In the genomic region with DNA sequence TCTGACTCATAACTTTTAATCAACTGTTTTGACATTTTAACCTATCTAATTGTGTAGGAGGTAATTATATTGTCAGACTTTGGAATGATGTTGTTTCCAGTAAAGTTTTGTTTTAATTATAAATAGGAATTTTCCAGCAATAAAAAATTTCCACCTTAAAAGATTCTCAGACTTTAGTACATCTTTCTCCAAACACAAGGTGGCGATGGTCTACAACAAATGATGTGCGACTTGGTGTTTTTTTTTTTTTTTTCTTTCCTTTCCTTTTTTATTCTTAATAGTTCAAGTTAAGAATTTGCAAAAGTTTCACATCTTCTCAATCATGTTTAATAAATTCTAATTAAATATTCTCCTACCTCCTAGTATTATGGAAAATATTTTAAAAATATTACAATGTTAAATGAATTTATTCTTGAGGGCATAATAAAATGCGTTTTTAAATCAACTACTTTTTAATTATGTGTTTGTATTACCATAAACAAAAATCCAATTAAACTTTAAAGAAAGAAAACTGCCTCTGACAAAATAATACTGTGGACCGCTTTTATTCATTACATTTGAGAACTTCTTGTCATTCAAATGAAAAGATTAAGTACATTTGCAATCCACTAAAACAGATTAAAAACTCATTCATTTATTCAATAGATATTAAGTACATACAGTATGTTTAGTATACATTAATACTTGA, we compare ENCODE assay signal across 9 cellular contexts. TPM values are rescaled to one million over a fixed set of nuclear protein-coding genes. Genes with fewer than 3 reads are reported as not detected.
DNase-seq lines count a peak whose midpoint lies in the region; ATAC-seq and TF ChIP-seq lines count a peak whose summit lies in the region.
"Had no signal": no experiment of that assay in that cellular context is flagged by ENCODE, and none has a peak within 500 bp of the region (broad histone marks: within the 10 kb centered on the region; RNA-seq: fewer than 3 reads in every experiment).

No MANE protein-coding gene starts in this region.

- peaks cover 16% of the 10 kb centered on the region for H3K27me3 ChIP-seq in NT2/D1 (ENCODE audit: insufficient read depth, insufficient read length)
- H3K27me3 ChIP-seq in endocrine pancreas (ENCODE audit: control insufficient read depth, insufficient read depth, low read length), result peaks cover 4% of the 10 kb centered on the region

- POLR2A ChIA-PET in AG04449 (lab: Yijun Ruan, JAX), result no interaction called here

- H3K4me3 ChIP-seq in AG04449 (ENCODE audit: low read depth, low read length) (no peak overlapping the region), NT2/D1 (ENCODE audit: insufficient read length, low read depth) (no peak overlapping the region), endocrine pancreas (ENCODE audit: control insufficient read depth, insufficient read depth, low read length) (peak overlapping the region; percentile 42)

- H3K36me3 ChIP-seq in NT2/D1 (ENCODE audit: insufficient read depth, insufficient read length, low read length), result no peaks in the 10 kb centered on the region
- H3K36me3 ChIP-seq in endocrine pancreas (ENCODE audit: control insufficient read depth, insufficient read depth, low read length), result no peaks in the 10 kb centered on the region

- no peak overlapping the region for H3K4me3 Mint-ChIP-seq in progenitor cell of endocrine pancreas (ENCODE audit: low read depth)
- H3K4me3 Mint-ChIP-seq: dendritic cell treated with granulocyte-macrophage colony-stimulating factor and Interleukin-4, amounts not matched to agents 40 ng/mL and 50 ng/mL, for 4 days had no signal

- H3K9me3 ChIP-seq in NT2/D1 (ENCODE audit: insufficient read depth, low read length) (0 out of 2 replicates have a peak, but pooled peaks cover 4% of the 10 kb centered on the region), endocrine pancreas (ENCODE audit: control insufficient read depth, low read length) (no peaks in the 10 kb centered on the region)

- H3K27ac Mint-ChIP-seq in progenitor cell of endocrine pancreas, result no peak overlapping the region
- H3K27ac Mint-ChIP-seq: dendritic cell treated with granulocyte-macrophage colony-stimulating factor and Interleukin-4, amounts not matched to agents 40 ng/mL and 50 ng/mL, for 4 days had no signal

- no peak for ATAC-seq in HG03460 (IDR thresholded peaks at IDR 0.05; ENCODE audit: unreplicated experiment)

- peaks cover 5% of the 10 kb centered on the region for H3K4me1 ChIP-seq in NT2/D1 (ENCODE audit: insufficient read depth, insufficient read length)
- peaks cover 9% of the 10 kb centered on the region for H3K4me1 ChIP-seq in endocrine pancreas (ENCODE audit: control insufficient read depth, insufficient read depth, low read length)

- H3K9ac ChIP-seq in NT2/D1 (ENCODE audit: insufficient read length, low read depth), result no peak overlapping the region
- H3K9ac ChIP-seq in endocrine pancreas (ENCODE audit: control insufficient read depth, insufficient read depth, low read length), result no peak overlapping the region

- H3K9me3 Mint-ChIP-seq in progenitor cell of endocrine pancreas (ENCODE audit: low read depth), result no peaks in the 10 kb centered on the region
- H3K9me3 Mint-ChIP-seq: dendritic cell treated with granulocyte-macrophage colony-stimulating factor and Interleukin-4, amounts not matched to agents 40 ng/mL and 50 ng/mL, for 4 days had no signal

- peaks cover 8% of the 10 kb centered on the region for H3K27me3 Mint-ChIP-seq in progenitor cell of endocrine pancreas

- DNase-seq in AG04449 (ENCODE audit: low read depth, low spot score), result no peak
- DNase-seq in NT2/D1 (ENCODE audit: low read depth, low spot score), result peak; percentile 36
- no peak for DNase-seq in progenitor cell of endocrine pancreas (ENCODE audit: low spot score, unreplicated experiment)
- DNase-seq in occipital lobe (lab: John Stamatoyannopoulos, UW), result no peak
- DNase-seq in foreskin melanocyte, result no peak

- H3K36me3 Mint-ChIP-seq in progenitor cell of endocrine pancreas (ENCODE audit: insufficient read depth), result no peaks in the 10 kb centered on the region

- peaks cover 13% of the 10 kb centered on the region for H3K4me1 Mint-ChIP-seq in progenitor cell of endocrine pancreas (ENCODE audit: low read depth)

- CTCF ChIA-PET in AG04449 (lab: Yijun Ruan, JAX), result interaction anchor here (0.7 to 6.9 kb wide), 23 partner anchors 54 to 1932 kb away, joined by 3 to 106 read pairs (median 6); no protein-coding TSS in a partner anchor

- TF ChIP-seq CTCF in AG04449 (IDR thresholded peaks at IDR 0.05; ENCODE audit: insufficient read depth, low read length, missing control alignments) (peak; percentile 43), GM12873 (IDR thresholded peaks at IDR 0.05; ENCODE audit: insufficient read depth, low read depth, low read length, missing control alignments) (peak; percentile 30), progenitor cell of endocrine pancreas (IDR thresholded peaks at IDR 0.05; ENCODE audit: unreplicated experiment) (peak; percentile 80)

RNA-seq across cellular contexts. Expression of a gene that starts 4.4 kb away (rescaled TPM):
- total RNA-seq in progenitor cell of endocrine pancreas, result 11.6 and 12.7 TPM in 2 replicates
- total RNA-seq in occipital lobe, result 7.5 TPM

Comparison
In these comparisons a context has a peak if more than half of its experiments do, and no peak if none do; other contexts are left out.
1. CTCF ChIP-seq: peak in every context shown above with its lines; median percentile 80 in progenitor cell of endocrine pancreas; 43 in AG04449; 30 in GM12873.